ENCODE assay signal across 19 cellular contexts in genomic region chr10:98292976-98293375, GRCh38. TPM values are rescaled to one million over a fixed set of nuclear protein-coding genes. Genes with fewer than 3 reads are reported as not detected.
"Had no signal": no experiment of that assay in that cellular context is flagged by ENCODE, and none has a peak within 500 bp of the region (broad histone marks: within the 10 kb centered on the region; RNA-seq: fewer than 3 reads in every experiment).

No MANE protein-coding gene starts in this region.

- H3K27ac ChIP-seq: brain microvascular endothelial cell, testis, upper lobe of right lung had no signal

- H3K4me1 Mint-ChIP-seq: activated CD4-positive, alpha-beta T cell treated with anti-CD3 and anti-CD28 coated beads, Interleukin-2, amount 10 ng/mL, durations not matched to agents 7 days and 5 days; activated naive CD4-positive, alpha-beta T cell treated with anti-CD3 and anti-CD28 coated beads, Interleukin-2, amount 10 ng/mL, durations not matched to agents 7 days and 5 days; stimulated activated naive CD8-positive, alpha-beta T cell treated with anti-CD3 and anti-CD28 coated beads, Interleukin-15, amount 100 ng/mL, for 72 hours had no signal

- H3K36me3 ChIP-seq: brain microvascular endothelial cell, upper lobe of right lung had no signal

- H3K4me3 ChIP-seq: testis, upper lobe of right lung had no signal

- H3K4me1 ChIP-seq: testis had no signal

- H3K36me3 Mint-ChIP-seq: activated naive CD4-positive, alpha-beta T cell treated with anti-CD3 and anti-CD28 coated beads, Interleukin-2, amount 10 ng/mL, durations not matched to agents 7 days and 5 days; immature natural killer cell had no signal

- H3K27me3 ChIP-seq: testis, upper lobe of right lung had no signal

- H3K27ac Mint-ChIP-seq: activated CD4-positive, alpha-beta T cell treated with anti-CD3 and anti-CD28 coated beads, Interleukin-2, amount 10 ng/mL, durations not matched to agents 7 days and 5 days; activated CD8-positive, alpha-beta T cell treated with anti-CD3 and anti-CD28 coated beads, Interleukin-2, amount 10 ng/mL, durations not matched to agents 7 days and 5 days; activated naive CD4-positive, alpha-beta T cell treated with anti-CD3 and anti-CD28 coated beads, Interleukin-2, amount 10 ng/mL, durations not matched to agents 7 days and 5 days; immature natural killer cell; nephron progenitor cell; progenitor cell of endocrine pancreas; stimulated activated naive CD8-positive, alpha-beta T cell treated with anti-CD3 and anti-CD28 coated beads, Interleukin-15, amount 100 ng/mL, for 72 hours; T-helper 1 cell treated with Interleukin-12 subunit alpha and Interleukin-12 subunit beta and Interleukin-4 antibody, amounts not matched to agents 30 μg/mL and 1 μg/mL, for 36 hours had no signal

- DNase-seq: activated CD4-positive, alpha-beta T cell treated with anti-CD3 and anti-CD28 coated beads, Interleukin-2, amount 10 ng/mL, durations not matched to agents 7 days and 5 days; activated CD8-positive, alpha-beta memory T cell treated with anti-CD3 and anti-CD28 coated beads, Interleukin-2, amount 50 U/mL, for 4 hours; activated CD8-positive, alpha-beta T cell treated with anti-CD3 and anti-CD28 coated beads, Interleukin-2, amount 10 ng/mL, durations not matched to agents 7 days and 5 days; activated effector memory CD4-positive, alpha-beta T cell treated with Interleukin-2 at 50 U/mL for 16 hours; activated naive CD4-positive, alpha-beta T cell treated with anti-CD3 and anti-CD28 coated beads, Interleukin-2, amount 10 ng/mL, durations not matched to agents 7 days and 5 days; activated T-cell treated with anti-CD3 and anti-CD28 coated beads, Interleukin-2, amount 50 U/mL, for 4 hours; aorta; brain microvascular endothelial cell; effector CD8-positive, alpha-beta T cell; immature natural killer cell; mesendoderm; nephron progenitor cell; occipital lobe; stimulated activated naive CD8-positive, alpha-beta T cell treated with anti-CD3 and anti-CD28 coated beads, Interleukin-15, amount 100 ng/mL, for 72 hours; testis; upper lobe of right lung had no signal

- H3K4me3 Mint-ChIP-seq: activated CD4-positive, alpha-beta T cell treated with anti-CD3 and anti-CD28 coated beads, Interleukin-2, amount 10 ng/mL, durations not matched to agents 7 days and 5 days; activated CD8-positive, alpha-beta T cell treated with anti-CD3 and anti-CD28 coated beads, Interleukin-2, amount 10 ng/mL, durations not matched to agents 7 days and 5 days; activated naive CD4-positive, alpha-beta T cell treated with anti-CD3 and anti-CD28 coated beads, Interleukin-2, amount 10 ng/mL, durations not matched to agents 7 days and 5 days; activated T-cell treated with anti-CD3 and anti-CD28 coated beads, Interleukin-2, amount 50 U/mL, for 4 hours; dendritic cell treated with granulocyte-macrophage colony-stimulating factor and Interleukin-4, amounts not matched to agents 40 ng/mL and 50 ng/mL, for 4 days; immature natural killer cell; nephron progenitor cell; stimulated activated naive CD8-positive, alpha-beta T cell treated with anti-CD3 and anti-CD28 coated beads, Interleukin-15, amount 100 ng/mL, for 72 hours; T-helper 1 cell treated with Interleukin-12 subunit alpha and Interleukin-12 subunit beta and Interleukin-4 antibody, amounts not matched to agents 30 μg/mL and 1 μg/mL, for 36 hours had no signal

- ATAC-seq: activated CD8-positive, alpha-beta T cell treated with anti-CD3 and anti-CD28 coated beads, Interleukin-2, amount 10 ng/mL, durations not matched to agents 7 days and 5 days; activated T-cell treated with anti-CD3 and anti-CD28 coated beads, Interleukin-2, amount 50 U/mL, for 4 hours; stimulated activated naive CD8-positive, alpha-beta T cell treated with anti-CD3 and anti-CD28 coated beads, Interleukin-15, amount 100 ng/mL, for 72 hours; upper lobe of right lung had no signal

- H3K9me3 ChIP-seq: testis, upper lobe of right lung had no signal

- H3K9me3 Mint-ChIP-seq: activated CD4-positive, alpha-beta T cell treated with anti-CD3 and anti-CD28 coated beads, Interleukin-2, amount 10 ng/mL, durations not matched to agents 7 days and 5 days; activated naive CD4-positive, alpha-beta T cell treated with anti-CD3 and anti-CD28 coated beads, Interleukin-2, amount 10 ng/mL, durations not matched to agents 7 days and 5 days; activated T-cell treated with anti-CD3 and anti-CD28 coated beads, Interleukin-2, amount 50 U/mL, for 4 hours; dendritic cell treated with granulocyte-macrophage colony-stimulating factor and Interleukin-4, amounts not matched to agents 40 ng/mL and 50 ng/mL, for 4 days; immature natural killer cell; nephron progenitor cell; stimulated activated naive CD8-positive, alpha-beta T cell treated with anti-CD3 and anti-CD28 coated beads, Interleukin-15, amount 100 ng/mL, for 72 hours; T-helper 1 cell treated with Interleukin-12 subunit alpha and Interleukin-12 subunit beta and Interleukin-4 antibody, amounts not matched to agents 30 μg/mL and 1 μg/mL, for 36 hours had no signal

RNA-seq across cellular contexts. Expression of gene LOXL4, which starts 25.0 kb away (rescaled TPM):
- total RNA-seq: activated CD4-positive, alpha-beta T cell treated with anti-CD3 and anti-CD28 coated beads, Interleukin-2, amount 10 ng/mL, durations not matched to agents 7 days and 5 days; activated CD8-positive, alpha-beta T cell treated with anti-CD3 and anti-CD28 coated beads, Interleukin-2, amount 10 ng/mL, durations not matched to agents 7 days and 5 days; activated T-cell treated with anti-CD3 and anti-CD28 coated beads, Interleukin-2, amount 50 U/mL, for 4 hours had no signal
